ENCODE assay signal across 25 cellular contexts in the genomic region with DNA sequence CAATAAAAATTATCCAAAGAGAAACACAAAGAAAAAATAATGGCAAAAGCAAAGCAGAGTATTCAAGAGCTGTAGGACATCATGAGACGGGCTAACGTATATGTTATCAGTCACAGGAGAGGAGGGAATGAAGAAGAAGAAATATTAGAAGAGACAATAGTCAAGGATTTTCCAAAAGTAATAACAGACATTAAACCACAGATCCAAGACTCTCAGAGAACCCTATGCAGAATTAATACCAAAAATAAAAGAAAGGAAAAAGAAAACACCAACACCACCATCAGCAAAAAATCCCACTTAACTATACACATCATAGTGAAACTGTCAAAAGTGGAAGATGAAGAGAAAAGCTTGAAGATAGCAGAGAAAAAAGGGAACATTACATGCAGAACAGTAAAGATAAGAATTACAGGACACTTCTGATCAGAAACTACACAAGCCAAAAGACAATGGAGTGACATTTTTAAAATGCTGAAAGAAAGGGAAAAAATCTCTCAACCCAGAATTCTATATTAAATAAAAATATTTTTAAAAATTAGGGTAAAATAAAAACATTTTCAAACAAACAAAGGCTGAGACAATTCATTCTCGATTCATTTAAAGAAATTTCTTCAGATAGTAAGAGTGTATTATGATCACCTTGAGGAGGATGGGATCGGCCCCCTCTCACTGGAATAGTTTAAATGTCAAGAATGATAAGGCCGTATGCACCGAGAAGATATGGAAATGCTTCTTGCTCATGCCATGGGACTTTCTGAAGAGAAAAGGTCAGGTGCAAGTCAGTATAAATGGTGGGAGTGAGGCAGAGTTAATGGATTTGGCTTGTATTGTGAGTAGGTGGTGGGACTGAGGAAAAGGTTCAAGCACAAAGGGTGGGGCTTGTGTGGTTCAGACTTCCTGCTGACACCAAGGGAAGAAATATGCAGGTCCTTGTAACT.
"Had no signal": no experiment of that assay in that cellular context is flagged by ENCODE, and none has a peak within 500 bp of the region (broad histone marks: within the 10 kb centered on the region; RNA-seq: fewer than 3 reads in every experiment).

No MANE protein-coding gene starts in this region.

- H3K27me3 ChIP-seq: adrenal gland, left lung, neural progenitor cell, sigmoid colon, thyroid gland, upper lobe of right lung had no signal

- ATAC-seq: activated T-cell treated with anti-CD3 and anti-CD28 coated beads, Interleukin-2, amount 50 U/mL, for 72 hours; effector memory CD8-positive, alpha-beta T cell; esophagus mucosa; left lung; naive thymus-derived CD8-positive, alpha-beta T cell; upper lobe of right lung had no signal

- H3K36me3 ChIP-seq: adrenal gland, left lung, neural progenitor cell, thyroid gland, upper lobe of right lung had no signal

- H3K4me3 Mint-ChIP-seq: activated CD4-positive, alpha-beta memory T cell treated with anti-CD3 and anti-CD28 coated beads for 36 hours; activated T-cell treated with anti-CD3 and anti-CD28 coated beads, Interleukin-2, amount 50 U/mL, for 72 hours; effector memory CD8-positive, alpha-beta T cell; naive thymus-derived CD8-positive, alpha-beta T cell; neural progenitor cell; T-helper 1 cell treated with Interleukin-12 subunit alpha and Interleukin-12 subunit beta and Interleukin-4 antibody, amounts not matched to agents 30 μg/mL and 1 μg/mL, for 36 hours had no signal

- H3K9me3 ChIP-seq: adrenal gland, sigmoid colon, thyroid gland, upper lobe of right lung had no signal

- H3K27ac Mint-ChIP-seq: activated CD4-positive, alpha-beta memory T cell treated with anti-CD3 and anti-CD28 coated beads for 36 hours; activated T-cell treated with anti-CD3 and anti-CD28 coated beads, Interleukin-2, amount 50 U/mL, for 72 hours; neural progenitor cell; T-helper 1 cell treated with Interleukin-12 subunit alpha and Interleukin-12 subunit beta and Interleukin-4 antibody, amounts not matched to agents 30 μg/mL and 1 μg/mL, for 36 hours had no signal

- H3K4me1 ChIP-seq: left lung, neural progenitor cell, sigmoid colon, thyroid gland, upper lobe of right lung had no signal

- H3K4me3 ChIP-seq: adrenal gland, left lung, lung, neural progenitor cell, sigmoid colon, smooth muscle cell, thyroid gland, upper lobe of right lung had no signal

- H3K27me3 Mint-ChIP-seq: activated CD4-positive, alpha-beta memory T cell treated with anti-CD3 and anti-CD28 coated beads for 36 hours; effector memory CD8-positive, alpha-beta T cell; naive thymus-derived CD8-positive, alpha-beta T cell had no signal

- H3K27ac ChIP-seq: adrenal gland, neural progenitor cell, sigmoid colon, thyroid gland, upper lobe of right lung had no signal

- H3K9me3 Mint-ChIP-seq: effector memory CD8-positive, alpha-beta T cell had no signal

- DNase-seq: activated CD4-positive, alpha-beta memory T cell treated with anti-CD3 and anti-CD28 coated beads for 36 hours; activated gamma-delta T cell; activated naive CD4-positive, alpha-beta T cell treated with anti-CD3 and anti-CD28 coated beads, Interleukin-2, amount 50 U/mL, for 16 hours; activated T-cell treated with anti-CD3 and anti-CD28 coated beads, Interleukin-2, amount 50 U/mL, for 72 hours; adrenal gland; central memory CD4-positive, alpha-beta T cell; effector memory CD8-positive, alpha-beta T cell; foreskin melanocyte; glutamatergic neuron; hippocampal formation; kidney glomerular epithelial cell; left lung; naive thymus-derived CD8-positive, alpha-beta T cell; posterior cingulate gyrus; sigmoid colon; stimulated activated CD4-positive, alpha-beta T cell treated with anti-CD3 and anti-CD28 coated beads, Interleukin-15, amount 100 ng/mL, for 24 hours; stimulated activated naive CD4-positive, alpha-beta T cell; T1000; thyroid gland; upper lobe of right lung had no signal
